In the genomic region with DNA sequence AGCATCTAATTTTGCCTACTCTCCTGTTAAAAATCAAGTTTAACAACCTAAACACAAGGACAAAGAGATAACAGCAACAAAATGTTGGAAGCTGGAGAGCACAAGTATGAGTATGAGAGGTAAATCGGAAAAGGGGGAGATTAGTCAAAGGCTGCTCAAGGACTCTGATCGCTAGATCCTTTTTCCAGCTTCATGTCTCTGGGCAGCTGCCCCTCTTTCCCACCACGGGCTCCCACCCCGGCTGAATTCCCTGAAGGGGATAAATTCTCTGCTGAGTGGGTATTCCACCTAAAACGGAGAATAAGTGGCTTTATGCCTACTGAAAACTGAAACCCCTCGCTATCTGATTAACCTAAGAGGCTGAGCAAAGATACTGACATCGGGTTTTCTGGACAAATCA, we compare ENCODE assay signal across 9 cellular contexts. TPM values are rescaled to one million over a fixed set of nuclear protein-coding genes. Genes with fewer than 3 reads are reported as not detected.
A peak's percentile ranks its signal among the peaks of the same experiment; 100 is the strongest.
DNase-seq lines count a peak whose midpoint lies in the region; ATAC-seq and TF ChIP-seq lines count a peak whose summit lies in the region.
"Had no signal": no experiment of that assay in that cellular context is flagged by ENCODE, and none has a peak within 500 bp of the region (broad histone marks: within the 10 kb centered on the region; RNA-seq: fewer than 3 reads in every experiment).

No MANE protein-coding gene starts in this region.

- H4K20me1 ChIP-seq in mammary epithelial cell (ENCODE audit: insufficient read depth, low read length) = no peaks in the 10 kb centered on the region

- H3K4me3 Mint-ChIP-seq in CD14-positive monocyte = peak overlapping the region; percentile 98
- peak overlapping the region; percentile 95 to 99 (median 98) for H3K4me3 Mint-ChIP-seq in naive thymus-derived CD8-positive, alpha-beta T cell

- TSS peak; percentile 64 for BruUV-seq in mammary epithelial cell (replicated peaks; lab: Mats Ljungman, UMichigan)

- CTCF ChIA-PET in mammary epithelial cell (lab: Charles Lee; ENCODE audit: low non-redundant PET) = no interaction called here

- H3K9me3 Mint-ChIP-seq in CD14-positive monocyte = peaks cover 0 to 5% (median 0%) of the 10 kb centered on the region in 7 donors
- no peaks in the 10 kb centered on the region for H3K9me3 Mint-ChIP-seq in naive thymus-derived CD8-positive, alpha-beta T cell

- in situ Hi-C loops in mammary epithelial cell (cut with MboI; ENCODE audit: low sequenced_read_pairs in 2 of 2) = no loop called here

- peak overlapping the region; percentile 84 for H3K4me2 ChIP-seq in mammary epithelial cell (ENCODE audit: insufficient read depth, low read depth, low read length)

- H3K9me3 ChIP-seq in mammary epithelial cell (replicated peaks; ENCODE audit: insufficient read depth, low read length) = no peaks in the 10 kb centered on the region

- WGBS in mammary epithelial cell (ENCODE audit: low coverage, missing lambda C conversion rate) = 36% methylated on average over 7 of the region's 7 CpGs

- H3K36me3 ChIP-seq in mammary epithelial cell (ENCODE audit: insufficient read depth, low read length) = no peaks in the 10 kb centered on the region

- H3K36me3 Mint-ChIP-seq in CD14-positive monocyte = peaks cover 30 to 41% of the 10 kb centered on the region in 2 donors
- H3K36me3 Mint-ChIP-seq in naive thymus-derived CD8-positive, alpha-beta T cell = peaks cover 0 to 14% (median 11%) of the 10 kb centered on the region in 3 donors

- peaks cover 41% of the 10 kb centered on the region for H3K4me1 Mint-ChIP-seq in CD14-positive monocyte
- peaks cover 30 to 50% (median 40%) of the 10 kb centered on the region in 4 donors for H3K4me1 Mint-ChIP-seq in naive thymus-derived CD8-positive, alpha-beta T cell

- peak overlapping the region; percentile 80 for H3K4me3 ChIP-seq in Jurkat, Clone E6-1 (ENCODE audit: low read length)
- peak overlapping the region in 2 of 3 experiments; percentile 43 to 80 for H3K4me3 ChIP-seq in mammary epithelial cell (replicated peaks in 1 of 3; ENCODE audit: insufficient read depth in 1 of 3, low read depth in 2 of 3, low read length in 3 of 3)

- H3K9ac ChIP-seq in mammary epithelial cell (ENCODE audit: insufficient read depth, low read length) = no peak overlapping the region

- H3K27ac ChIP-seq in mammary epithelial cell (ENCODE audit: insufficient read depth, low read depth, low read length) (no peak overlapping the region), caudate nucleus (ENCODE audit: low read depth, low read length) (no peak overlapping the region)

- POLR2A ChIA-PET in naive thymus-derived CD8-positive, alpha-beta T cell (lab: Charles Lee) = interaction anchor here (1.3 to 5.0 kb wide), 6 partner anchors 33 to 95 kb away, joined by 4 to 41 read pairs (median 14); partner anchors contain the start of genes GNG5, RPF1 and SPATA1

- H3K79me2 ChIP-seq in mammary epithelial cell (ENCODE audit: insufficient read depth, low read length) = peaks cover 28% of the 10 kb centered on the region

- dilution Hi-C loops in mammary epithelial cell (cut with HindIII; ENCODE audit: low sequenced_read_pairs) = no loop called here

- DNase-seq in CD14-positive monocyte (ENCODE audit: low spot score) (no peak), mammary epithelial cell (no peak), caudate nucleus (lab: John Stamatoyannopoulos, UW) (no peak), SK-N-DZ (ENCODE audit: low spot score) (no peak), NCI-H146 (lab: John Stamatoyannopoulos, UW) (no peak)
- no peak for DNase-seq in Jurkat, Clone E6-1 (ENCODE audit: low read depth, low spot score)
- peak in 1 of 10 donors; percentile 3 for DNase-seq in naive thymus-derived CD8-positive, alpha-beta T cell
- DNase-seq: NCI-H1694 treated with DMSO at 0.1 percent for 48 hours had no signal

- ATAC-seq in naive thymus-derived CD8-positive, alpha-beta T cell = no peak
- ATAC-seq in GM18517 (IDR thresholded peaks at IDR 0.05; ENCODE audit: unreplicated experiment) = no peak

- peak overlapping the region; percentile 95 for H2AFZ ChIP-seq in mammary epithelial cell (ENCODE audit: low read depth, low read length)

- intact Hi-C loops in CD14-positive monocyte (cut with micrococcal nuclease) = loop anchor here (5.0 to 10.0 kb wide), 5 partner anchors 68 to 700 kb away; partner anchors contain the start of genes SSX2IP (in 2 of the 2), BCL10 (in 1 of the 2), GNG5 (in 1 of the 2) and SPATA1 (in 1 of the 2)
- intact Hi-C loops in mammary epithelial cell (cut with micrococcal nuclease) = loop anchor here (2.0 to 5.0 kb wide), 2 partner anchors 46 to 68 kb away; partner anchors contain the start of genes GNG5 and SPATA1

- H3K27me3 Mint-ChIP-seq in CD14-positive monocyte (ENCODE audit: low read depth in 3 of 3) = peaks cover 0 to 2% (median 0%) of the 10 kb centered on the region in 3 donors
- no peaks in the 10 kb centered on the region for H3K27me3 Mint-ChIP-seq in naive thymus-derived CD8-positive, alpha-beta T cell

- H3K27me3 ChIP-seq in mammary epithelial cell (ENCODE audit: insufficient read depth, low read length) = no peaks in the 10 kb centered on the region

- H3K4me1 ChIP-seq in mammary epithelial cell (ENCODE audit: insufficient read depth, low read length) = peaks cover 22% of the 10 kb centered on the region

- no peak for TF ChIP-seq CTCF in CD14-positive monocyte (IDR thresholded peaks at IDR 0.05)
- no peak for TF ChIP-seq CTCF in mammary epithelial cell (conservative IDR thresholded peaks at IDR 0.05 in 1 of 2, IDR thresholded peaks at IDR 0.05 in 1 of 2; ENCODE audit: extremely low read depth in 1 of 2, insufficient read depth in 1 of 2, low read depth in 1 of 2, low read length in 2 of 2)

- peak overlapping the region; percentile 99 to 100 (median 100) for H3K27ac Mint-ChIP-seq in CD14-positive monocyte
- H3K27ac Mint-ChIP-seq in naive thymus-derived CD8-positive, alpha-beta T cell = peak overlapping the region; percentile 76 to 99 (median 97)

RNA-seq across cellular contexts. Expression of gene CTBS, which starts 0.7 kb away (rescaled TPM):
- 10 to 100 TPM; 44.8 to 62.2 TPM for polyA plus RNA-seq in CD14-positive monocyte
- 8.8 TPM for polyA plus RNA-seq in Jurkat, Clone E6-1 (2012; ENCODE audit: insufficient read depth, insufficient read length)
- 10 to 100 TPM; 12.3 to 13.1 TPM for total RNA-seq in mammary epithelial cell
- 10.5 TPM for polyA plus RNA-seq in mammary epithelial cell
- 4.0 TPM for polyA minus RNA-seq in mammary epithelial cell
- 10 to 100 TPM; 18.0 to 19.8 TPM for total RNA-seq in naive thymus-derived CD8-positive, alpha-beta T cell
- 10 to 100 TPM; 16.3 to 21.1 (median 18.2) TPM for polyA plus RNA-seq in naive thymus-derived CD8-positive, alpha-beta T cell
- polyA plus RNA-seq in SK-N-DZ (2014; cell fraction: cytosol; rRNA removed) = 6.8 and 7.5 TPM in 2 replicates
- polyA plus RNA-seq in SK-N-DZ (2014; cell fraction: nucleus; rRNA removed) = 2.8 and 3.4 TPM in 2 replicates
